18 cellular contexts compared by ENCODE assay signal in genomic region chr19:17973759-17974158, GRCh38. TPM values are rescaled to one million over a fixed set of nuclear protein-coding genes. Genes with fewer than 3 reads are reported as not detected.
"Had no signal": no experiment of that assay in that cellular context is flagged by ENCODE, and none has a peak within 500 bp of the region (broad histone marks: within the 10 kb centered on the region; RNA-seq: fewer than 3 reads in every experiment).

No MANE protein-coding gene starts in this region.

- H3K36me3 ChIP-seq: SJCRH30 had no signal

- H3K9me3 ChIP-seq: SJCRH30 had no signal

- H3K27ac ChIP-seq: SJCRH30 had no signal

- DNase-seq: KBM-7, NCI-H1092, NCI-H1105 treated with DMSO at 0.1 percent for 48 hours, NCI-H1417 treated with DMSO at 0.1 percent for 48 hours, NCI-H146, NCI-H1694 treated with DMSO at 0.1 percent for 48 hours, NCI-H1930, NCI-H2081, NCI-H2107, NCI-H2227 treated with DMSO at 0.1 percent for 48 hours, NCI-H524, NCI-H526 treated with DMSO at 0.1 percent for 48 hours, NCI-H748 treated with DMSO at 0.1 percent for 48 hours, RPMI8226, SHP77, SJCRH30 had no signal

- ATAC-seq: SK-N-SH treated with all-trans-retinoic acid at 6 μM for 48 hours had no signal

- H3K4me3 ChIP-seq: SJCRH30 had no signal

- H3K4me1 ChIP-seq: SJCRH30 had no signal

RNA-seq across cellular contexts. Expression of gene KCNN1, which starts 6.9 kb away (rescaled TPM):
- total RNA-seq: MCF 10A, SJCRH30 had no signal
